ENCODE assay signal across 8 cellular contexts in genomic region chr14:50714452-50715073, GRCh38. TPM values are rescaled to one million over a fixed set of nuclear protein-coding genes. Genes with fewer than 3 reads are reported as not detected.
DNase-seq lines count a peak whose midpoint lies in the region; ATAC-seq and TF ChIP-seq lines count a peak whose summit lies in the region.

No MANE protein-coding gene starts in this region.

- no peaks in the 10 kb centered on the region for H3K79me2 ChIP-seq in KMS-11 (ENCODE audit: insufficient read depth, low read depth)

- DNase-seq in A172 (ENCODE audit: low spot score) (peak; percentile 15), EL (peak; percentile 29), kidney glomerular epithelial cell (lab: John Stamatoyannopoulos, UW) (peak; percentile 21), NCI-H1436 (lab: John Stamatoyannopoulos, UW) (no peak), DMS153 treated with DMSO at 0.1 percent for 48 hours (lab: John Stamatoyannopoulos, UW; ENCODE audit: unreplicated experiment) (no peak)

- no peaks in the 10 kb centered on the region for H3K4me1 ChIP-seq in KMS-11 (ENCODE audit: low read depth, poor library complexity, severe bottlenecking)

- no peaks in the 10 kb centered on the region for H3K27me3 Mint-ChIP-seq in activated T-helper 17 cell treated with anti-CD3 and anti-CD28 coated beads, Interleukin-2, amount 50 U/mL, for 72 hours

- H3K27ac ChIP-seq in KMS-11: no peak overlapping the region

- no peaks in the 10 kb centered on the region for H3K36me3 ChIP-seq in KMS-11 (ENCODE audit: insufficient read depth)

- no peaks in the 10 kb centered on the region for H3K36me3 Mint-ChIP-seq in activated T-helper 17 cell treated with anti-CD3 and anti-CD28 coated beads, Interleukin-2, amount 50 U/mL, for 72 hours (ENCODE audit: low read depth)

- no peak overlapping the region for H3K27ac Mint-ChIP-seq in activated T-helper 17 cell treated with anti-CD3 and anti-CD28 coated beads, Interleukin-2, amount 50 U/mL, for 72 hours

- H3K9ac ChIP-seq in KMS-11: no peak overlapping the region

- H2AFZ ChIP-seq in KMS-11 (ENCODE audit: low read depth): no peak overlapping the region

- H3K4me3 Mint-ChIP-seq in activated T-helper 17 cell treated with anti-CD3 and anti-CD28 coated beads, Interleukin-2, amount 50 U/mL, for 72 hours: no peak overlapping the region

- no peaks in the 10 kb centered on the region for H3K27me3 ChIP-seq in KMS-11 (ENCODE audit: insufficient read depth, low read depth)

- 0 out of 2 replicates have a peak, but pooled peaks have one; percentile 49 for TF ChIP-seq CTCF in KMS-11 (conservative IDR thresholded peaks at IDR 0.05; ENCODE audit: low read depth, low read length)

- ATAC-seq in activated T-helper 17 cell treated with anti-CD3 and anti-CD28 coated beads, Interleukin-2, amount 50 U/mL, for 72 hours (replicated peaks): peak; percentile 68
- ATAC-seq in GM21528 (IDR thresholded peaks at IDR 0.05; ENCODE audit: low FRiP score, unreplicated experiment): no peak

- H3K4me1 Mint-ChIP-seq in activated T-helper 17 cell treated with anti-CD3 and anti-CD28 coated beads, Interleukin-2, amount 50 U/mL, for 72 hours: no peaks in the 10 kb centered on the region

- H3K4me3 ChIP-seq in KMS-11 (IDR thresholded peaks at IDR 0.05; ENCODE audit: insufficient read depth, low read depth, low read length): no peak overlapping the region

- no peaks in the 10 kb centered on the region for H3K9me3 Mint-ChIP-seq in activated T-helper 17 cell treated with anti-CD3 and anti-CD28 coated beads, Interleukin-2, amount 50 U/mL, for 72 hours

- no peak overlapping the region for H3K4me2 ChIP-seq in KMS-11

- H4K20me1 ChIP-seq in KMS-11 (ENCODE audit: insufficient read depth): no peaks in the 10 kb centered on the region

RNA-seq across cellular contexts. Expression of gene SAV1, which starts 46.5 kb away (rescaled TPM):
- 7.3 and 9.6 TPM in 2 replicates for total RNA-seq in A172 (2014; rRNA removed; shearing (Covaris generic))
- total RNA-seq in activated T-helper 17 cell treated with anti-CD3 and anti-CD28 coated beads, Interleukin-2, amount 50 U/mL, for 72 hours: 10 to 100 TPM in 1 of 2 donors, 1 to 10 TPM in 1; 7.8 to 13.4 TPM

Comparison
In these comparisons a context has a peak if more than half of its experiments do, and no peak if none do; other contexts are left out.
1. DNase-seq: peak in A172 (single experiment), EL (single experiment) and kidney glomerular epithelial cell (single experiment); none in NCI-H1436 (single experiment) and DMS153 treated with DMSO at 0.1 percent for 48 hours (single experiment).